ENCODE assay signal across 8 cellular contexts in the genomic region with DNA sequence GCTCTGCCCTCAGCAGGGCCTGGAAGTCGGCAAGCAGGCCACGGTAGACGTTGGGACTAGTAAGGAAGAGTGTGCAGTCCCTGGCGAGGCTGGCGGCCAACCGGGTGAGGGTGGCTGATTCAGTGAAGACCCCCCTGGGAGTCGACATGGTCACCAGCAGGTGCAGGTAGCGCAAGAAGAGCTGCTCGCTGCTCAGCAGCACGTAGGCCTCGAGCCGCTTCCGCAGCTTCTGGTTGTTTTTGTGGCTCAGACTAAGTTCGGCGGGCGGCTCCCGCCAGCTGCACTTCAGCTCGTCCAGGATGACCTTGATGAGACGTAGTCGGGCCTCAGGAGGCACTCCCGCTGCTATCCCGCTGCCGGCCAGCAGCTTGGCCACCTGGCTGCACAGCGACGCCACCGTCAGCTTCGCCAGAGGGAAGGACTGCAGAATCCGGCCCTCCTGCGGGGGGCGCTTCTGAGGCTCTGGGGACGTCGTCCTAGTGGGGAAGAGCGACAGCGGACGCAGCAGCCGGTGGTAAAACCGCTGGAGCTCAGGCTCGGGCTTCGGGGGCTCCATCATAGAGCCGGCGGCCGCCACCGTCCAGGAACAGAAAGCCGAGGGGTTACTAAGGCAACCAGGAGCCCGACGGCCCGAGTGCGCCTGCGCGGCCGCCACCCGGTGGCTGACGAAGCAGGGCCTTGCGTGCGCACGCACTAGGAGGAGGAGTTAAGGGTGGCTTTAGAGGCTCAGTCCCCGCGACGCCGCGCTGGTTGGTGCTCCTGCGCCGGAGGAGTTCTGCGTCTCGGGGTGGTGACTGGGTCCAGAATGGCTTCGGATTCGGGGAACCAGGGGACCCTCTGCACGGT. TPM values are rescaled to one million over a fixed set of nuclear protein-coding genes. Genes with fewer than 3 reads are reported as not detected.
A peak's percentile ranks its signal among the peaks of the same experiment; 100 is the strongest.
DNase-seq lines count a peak whose midpoint lies in the region; ATAC-seq and TF ChIP-seq lines count a peak whose summit lies in the region.

A gene with protein sequence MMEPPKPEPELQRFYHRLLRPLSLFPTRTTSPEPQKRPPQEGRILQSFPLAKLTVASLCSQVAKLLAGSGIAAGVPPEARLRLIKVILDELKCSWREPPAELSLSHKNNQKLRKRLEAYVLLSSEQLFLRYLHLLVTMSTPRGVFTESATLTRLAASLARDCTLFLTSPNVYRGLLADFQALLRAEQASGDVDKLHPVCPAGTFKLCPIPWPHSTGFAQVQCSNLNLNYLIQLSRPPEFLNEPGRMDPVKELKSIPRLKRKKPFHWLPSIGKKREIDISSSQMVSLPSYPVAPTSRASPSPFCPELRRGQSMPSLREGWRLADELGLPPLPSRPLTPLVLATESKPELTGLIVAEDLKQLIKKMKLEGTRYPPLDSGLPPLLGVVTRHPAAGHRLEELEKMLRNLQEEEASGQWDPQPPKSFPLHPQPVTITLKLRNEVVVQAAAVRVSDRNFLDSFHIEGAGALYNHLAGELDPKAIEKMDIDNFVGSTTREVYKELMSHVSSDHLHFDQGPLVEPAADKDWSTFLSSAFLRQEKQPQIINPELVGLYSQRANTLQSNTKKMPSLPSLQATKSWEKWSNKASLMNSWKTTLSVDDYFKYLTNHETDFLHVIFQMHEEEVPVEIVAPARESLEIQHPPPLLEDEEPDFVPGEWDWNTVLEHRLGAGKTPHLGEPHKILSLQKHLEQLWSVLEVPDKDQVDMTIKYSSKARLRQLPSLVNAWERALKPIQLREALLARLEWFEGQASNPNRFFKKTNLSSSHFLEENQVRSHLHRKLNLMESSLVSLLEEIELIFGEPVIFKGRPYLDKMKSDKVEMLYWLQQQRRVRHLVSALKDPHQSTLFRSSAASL (minus strand): TSS at position 607 of the 846 bp plus-strand sequence. CDS start 48 bp downstream, at position 559.
A gene with protein sequence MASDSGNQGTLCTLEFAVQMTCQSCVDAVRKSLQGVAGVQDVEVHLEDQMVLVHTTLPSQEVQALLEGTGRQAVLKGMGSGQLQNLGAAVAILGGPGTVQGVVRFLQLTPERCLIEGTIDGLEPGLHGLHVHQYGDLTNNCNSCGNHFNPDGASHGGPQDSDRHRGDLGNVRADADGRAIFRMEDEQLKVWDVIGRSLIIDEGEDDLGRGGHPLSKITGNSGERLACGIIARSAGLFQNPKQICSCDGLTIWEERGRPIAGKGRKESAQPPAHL (plus strand): TSS at position 729 of the 846 bp plus-strand sequence. CDS start 77 bp downstream, at position 806.

- no peaks in the 10 kb centered on the region for H3F3A ChIP-seq in PC-3 (ENCODE audit: low read length, unreplicated experiment)

- no peaks in the 10 kb centered on the region for H3K9me3 Mint-ChIP-seq in naive B cell
- H3K9me3 Mint-ChIP-seq in stimulated activated memory B cell treated with anti-CD40 and anti-IgM and Interleukin-4, amounts not matched to agents 10 μg/mL and 1 μg/mL and 100 μg/mL, for 72 hours = no peaks in the 10 kb centered on the region

- no peaks in the 10 kb centered on the region for H4K20me1 ChIP-seq in PC-3 (ENCODE audit: low read length)

- peak; percentile 74 for TF ChIP-seq POLR2A in esophagus muscularis mucosa (IDR thresholded peaks at IDR 0.05; ENCODE audit: low read depth)

- POLR2A ChIA-PET in PC-3 (lab: Charles Lee; ENCODE audit: unreplicated experiment) = interaction anchor here (0.6 kb wide), 2 partner anchors 24 to 977 kb away, joined by 3 to 8 read pairs; no protein-coding TSS in a partner anchor

- H3K9me3 ChIP-seq in PC-3 (ENCODE audit: low read length) = no peaks in the 10 kb centered on the region
- no peaks in the 10 kb centered on the region for H3K9me3 ChIP-seq in esophagus muscularis mucosa

- intact Hi-C loops in PC-3 (cut with micrococcal nuclease) = loop anchor here (1.0 to 2.0 kb wide), 3 partner anchors 24 to 86 kb away; a partner anchor contains a TSS
- intact Hi-C loops in esophagus muscularis mucosa (cut with DNase I) = loop anchor here (5.0 kb wide), 1 partner anchor 85 kb away; a partner anchor contains a TSS

- no peak for TF ChIP-seq EP300 in esophagus muscularis mucosa (IDR thresholded peaks at IDR 0.05)

- H3K4me2 ChIP-seq in PC-3 (ENCODE audit: low read length) = peak within 1 kb of the TSS; percentile 91

- H3K27ac Mint-ChIP-seq in naive B cell = peak within 1 kb of the TSS; percentile 96 to 100 (median 100)
- H3K27ac Mint-ChIP-seq in stimulated activated memory B cell treated with anti-CD40 and anti-IgM and Interleukin-4, amounts not matched to agents 10 μg/mL and 1 μg/mL and 100 μg/mL, for 72 hours = peak within 1 kb of the TSS; percentile 97

- CTCF ChIA-PET in PC-3 (lab: Charles Lee) = interaction anchor here (0.5 to 0.8 kb wide), 6 partner anchors 19 to 154 kb away, joined by 3 to 10 read pairs (median 4); a partner anchor contains a TSS

- peaks cover 22% of the 10 kb centered on the region for H3K79me2 ChIP-seq in PC-3 (ENCODE audit: low read length)

- H3K36me3 ChIP-seq in PC-3 (ENCODE audit: low read depth, low read length) (no peaks in the 10 kb centered on the region), esophagus muscularis mucosa (no peaks in the 10 kb centered on the region)

- H3K4me1 ChIP-seq in PC-3 (ENCODE audit: insufficient read depth, low read length) = peaks cover 15% of the 10 kb centered on the region
- H3K4me1 ChIP-seq in esophagus muscularis mucosa = peaks cover 26 to 52% (median 39%) of the 10 kb centered on the region in 4 donors

- H3K9me2 ChIP-seq in PC-3 (replicated peaks; ENCODE audit: low read length) = no peaks in the 10 kb centered on the region

- peak within 1 kb of the TSS; percentile 87 to 100 (median 99) for H3K4me3 Mint-ChIP-seq in naive B cell
- peak within 1 kb of the TSS; percentile 100 for H3K4me3 Mint-ChIP-seq in stimulated activated memory B cell treated with anti-CD40 and anti-IgM and Interleukin-4, amounts not matched to agents 10 μg/mL and 1 μg/mL and 100 μg/mL, for 72 hours

- TF ChIP-seq CTCF in PC-3 (conservative IDR thresholded peaks at IDR 0.05; ENCODE audit: low read depth, low read length) (peak; percentile 83), esophagus muscularis mucosa (IDR thresholded peaks at IDR 0.05) (peak; percentile 70 to 77 (median 74))

- H3K36me3 Mint-ChIP-seq in naive B cell = no peaks in the 10 kb centered on the region
- H3K36me3 Mint-ChIP-seq in stimulated activated memory B cell treated with anti-CD40 and anti-IgM and Interleukin-4, amounts not matched to agents 10 μg/mL and 1 μg/mL and 100 μg/mL, for 72 hours = no peaks in the 10 kb centered on the region

- DNase-seq in DMS79 treated with DMSO at 0.1 percent for 48 hours (lab: John Stamatoyannopoulos, UW) (peak; percentile 93), KBM-7 (peak; percentile 96), PC-3 (peak; percentile 99), esophagus muscularis mucosa (ENCODE audit: extremely low spot score) (peak; percentile 99), naive B cell (peak; percentile 97)
- DNase-seq in activated T-cell treated with anti-CD3 and anti-CD28 coated beads, Interleukin-2, amount 50 U/mL, for 48 hours = peak; percentile 98 to 99

- H3K4me1 Mint-ChIP-seq in naive B cell = peaks cover 26 to 49% (median 36%) of the 10 kb centered on the region in 3 donors
- H3K4me1 Mint-ChIP-seq in stimulated activated memory B cell treated with anti-CD40 and anti-IgM and Interleukin-4, amounts not matched to agents 10 μg/mL and 1 μg/mL and 100 μg/mL, for 72 hours = peaks cover 40% of the 10 kb centered on the region

- H3K27me3 Mint-ChIP-seq in naive B cell = no peaks in the 10 kb centered on the region
- H3K27me3 Mint-ChIP-seq in stimulated activated memory B cell treated with anti-CD40 and anti-IgM and Interleukin-4, amounts not matched to agents 10 μg/mL and 1 μg/mL and 100 μg/mL, for 72 hours = no peaks in the 10 kb centered on the region

- 23% methylated on average over 28 of the region's 68 CpGs for WGBS in esophagus muscularis mucosa

- in situ Hi-C loops in KBM-7 (cut with MboI; ENCODE audit: low pct_unique_long_range_greater_than_20kb, low sequenced_read_pairs) = no loop called here

- peak within 1 kb of the TSS; percentile 77 for H3K4me3 ChIP-seq in PC-3 (ENCODE audit: low read length)
- peak within 1 kb of the TSS; percentile 60 to 78 (median 68) for H3K4me3 ChIP-seq in esophagus muscularis mucosa

- H3K27me3 ChIP-seq in PC-3 (ENCODE audit: low read length) (no peaks in the 10 kb centered on the region), esophagus muscularis mucosa (no peaks in the 10 kb centered on the region)

- H2AFZ ChIP-seq in PC-3 (ENCODE audit: low read length) = peak within 1 kb of the TSS; percentile 88

- ATAC-seq in GM21717 (IDR thresholded peaks at IDR 0.05; ENCODE audit: unreplicated experiment) = peak; percentile 72
- ATAC-seq in PC-3 = peak; percentile 99
- ATAC-seq in naive B cell (ENCODE audit: low read depth in 2 of 2) = peak; percentile 91 to 93
- ATAC-seq in stimulated activated memory B cell treated with anti-CD40 and anti-IgM and Interleukin-4, amounts not matched to agents 10 μg/mL and 1 μg/mL and 100 μg/mL, for 72 hours = peak; percentile 98

- no TSS peak for BruUV-seq in PC-3 (replicated peaks; lab: Mats Ljungman, UMichigan)

- H3K27ac ChIP-seq in PC-3 (ENCODE audit: low read length) (no peak within 1 kb of the TSS), esophagus muscularis mucosa (replicated peaks in 1 of 4) (peak within 1 kb of the TSS; percentile 78 to 86 (median 80))

- H3K9ac ChIP-seq in PC-3 (ENCODE audit: low read length) = peak within 1 kb of the TSS; percentile 77

RNA-seq across cellular contexts. Expression of the first gene that starts in this region (rescaled TPM):
- total RNA-seq in PC-3 (2014; rRNA removed) (0.69 TPM in 1 of 2 replicates, not detected in the other), esophagus muscularis mucosa (under 1 TPM; 0.17 to 0.83 (median 0.46) TPM)
- under 1 TPM in 2 of 6 donors, not detected in 4; 0.13 to 0.30 TPM for polyA plus RNA-seq in naive B cell (ENCODE audit: low read depth in 6 of 6)

RNA-seq across cellular contexts. Expression of the second gene that starts in this region (rescaled TPM):
- total RNA-seq in PC-3 (2014; rRNA removed) (43.8 and 56.8 TPM in 2 replicates), esophagus muscularis mucosa (10 to 100 TPM; 27.8 to 50.7 (median 34.8) TPM)
- polyA plus RNA-seq in naive B cell (ENCODE audit: low read depth in 6 of 6) = 10 to 100 TPM; 51.8 to 87.8 (median 66.4) TPM
